In genomic region chr19:4870025-4870700, GRCh38 we compare ENCODE assay signal across 1 cellular context.
TF ChIP-seq lines count a peak whose summit lies in the region.

No MANE protein-coding gene starts in this region.

TF ChIP-seq in HepG2, 621 proteins besides CTCF, POLR2A, EP300 and RAD21 (continued from another document and continues in another):
- TF ChIP-seq SKIL (CRISPR knock-in tag; IDR thresholded peaks at IDR 0.05; ENCODE audit: borderline replicate concordance) = no peak
- TF ChIP-seq RXRB (CRISPR knock-in tag; IDR thresholded peaks at IDR 0.05; ENCODE audit: borderline replicate concordance) = peak; percentile 75
- 0 out of 2 replicates have a peak, but pooled peaks have one; percentile 43 for TF ChIP-seq HOXA5 (CRISPR knock-in tag; IDR thresholded peaks at IDR 0.05)
- TF ChIP-seq ZNF816 (CRISPR knock-in tag; IDR thresholded peaks at IDR 0.05; ENCODE audit: borderline replicate concordance) = no peak
- TF ChIP-seq SP5 (CRISPR knock-in tag; IDR thresholded peaks at IDR 0.05; ENCODE audit: borderline replicate concordance, low read depth) = peak; percentile 67; the same call in 1 of the 2 replicates
- no peak for TF ChIP-seq ATF1 (CRISPR knock-in tag; IDR thresholded peaks at IDR 0.05)
- TF ChIP-seq TRIM24 (CRISPR knock-in tag; IDR thresholded peaks at IDR 0.05) = no peak
- no peak for TF ChIP-seq MXD4 (CRISPR knock-in tag; IDR thresholded peaks at IDR 0.05)
- peak; percentile 63; the same call in 1 of the 2 replicates for TF ChIP-seq ZHX1 (CRISPR knock-in tag; IDR thresholded peaks at IDR 0.05; ENCODE audit: low read depth)
- 0 out of 2 replicates have a peak, but pooled peaks have one; percentile 52 for TF ChIP-seq ZNF639 (CRISPR knock-in tag; conservative IDR thresholded peaks at IDR 0.05)
- peak; percentile 39 for TF ChIP-seq KDM3A (CRISPR knock-in tag; IDR thresholded peaks at IDR 0.05; ENCODE audit: low read depth)
- peak; percentile 22; the same call in 1 of the 2 replicates for TF ChIP-seq ARNTL (CRISPR knock-in tag; IDR thresholded peaks at IDR 0.05)
- TF ChIP-seq SAFB2 (CRISPR knock-in tag; IDR thresholded peaks at IDR 0.05; ENCODE audit: borderline replicate concordance, low read depth) = no peak; the same call in 1 of the 2 replicates
- TF ChIP-seq TAF1 (CRISPR knock-in tag; IDR thresholded peaks at IDR 0.05) = no peak
- TF ChIP-seq DMAP1 (CRISPR knock-in tag; IDR thresholded peaks at IDR 0.05) = peak; percentile 54; the same call in 1 of the 2 replicates
- TF ChIP-seq ZNF34 (CRISPR knock-in tag; IDR thresholded peaks at IDR 0.05; ENCODE audit: borderline replicate concordance) = 0 out of 2 replicates have a peak, but pooled peaks have one; percentile 53
- peak; percentile 66; the same call in 1 of the 2 replicates for TF ChIP-seq ZNF563 (CRISPR knock-in tag; IDR thresholded peaks at IDR 0.05)
- TF ChIP-seq HDAC2 (CRISPR knock-in tag; IDR thresholded peaks at IDR 0.05) = peak; percentile 97
- peak; percentile 84 for TF ChIP-seq TEAD3 (CRISPR knock-in tag; optimal IDR thresholded peaks at IDR 0.05; ENCODE audit: borderline replicate concordance)
- TF ChIP-seq RFXANK (CRISPR knock-in tag; IDR thresholded peaks at IDR 0.05) = no peak; the same call in 1 of the 2 replicates
- peak; percentile 95 for TF ChIP-seq CBX1 (IDR thresholded peaks at IDR 0.05; ENCODE audit: low read depth)
- peak; percentile 64 for TF ChIP-seq KDM2A (CRISPR knock-in tag; IDR thresholded peaks at IDR 0.05; ENCODE audit: borderline replicate concordance, low read depth)
- TF ChIP-seq SATB2 (CRISPR knock-in tag; IDR thresholded peaks at IDR 0.05) = no peak
- TF ChIP-seq SMARCE1 (IDR thresholded peaks at IDR 0.05; ENCODE audit: borderline replicate concordance) = no peak
- TF ChIP-seq STAG1 (CRISPR knock-in tag; IDR thresholded peaks at IDR 0.05) = 0 out of 2 replicates have a peak, but pooled peaks have one; percentile 5
- TF ChIP-seq GMEB2 (CRISPR knock-in tag; IDR thresholded peaks at IDR 0.05; ENCODE audit: low read depth) = no peak
- no peak for TF ChIP-seq ZBTB39 (CRISPR knock-in tag; IDR thresholded peaks at IDR 0.05)
- no peak for TF ChIP-seq STAT6 (CRISPR knock-in tag; IDR thresholded peaks at IDR 0.05; ENCODE audit: borderline replicate concordance)
- peak; percentile 56; the same call in 1 of the 2 replicates for TF ChIP-seq ZNF556 (CRISPR knock-in tag; IDR thresholded peaks at IDR 0.05; ENCODE audit: borderline replicate concordance)
- TF ChIP-seq ZNF510 (CRISPR knock-in tag; IDR thresholded peaks at IDR 0.05; ENCODE audit: low read depth) = no peak
- TF ChIP-seq FOSL1 (CRISPR knock-in tag; IDR thresholded peaks at IDR 0.05; ENCODE audit: borderline replicate concordance) = peak; percentile 97
- no peak for TF ChIP-seq ZNF550 (CRISPR knock-in tag; IDR thresholded peaks at IDR 0.05; ENCODE audit: borderline replicate concordance)
- no peak for TF ChIP-seq CREB1 (IDR thresholded peaks at IDR 0.05)
- TF ChIP-seq CREB1 (CRISPR knock-in tag; IDR thresholded peaks at IDR 0.05) = peak; percentile 61
- TF ChIP-seq FUBP1 (CRISPR knock-in tag; IDR thresholded peaks at IDR 0.05; ENCODE audit: borderline replicate concordance) = 0 out of 2 replicates have a peak, but pooled peaks have one; percentile 56
- peak; percentile 83; the same call in 1 of the 2 replicates for TF ChIP-seq ATF2 (CRISPR knock-in tag; IDR thresholded peaks at IDR 0.05)
- no peak for TF ChIP-seq KLF9 (CRISPR knock-in tag; IDR thresholded peaks at IDR 0.05; ENCODE audit: low read depth)
- TF ChIP-seq HNRNPLL (IDR thresholded peaks at IDR 0.05; ENCODE audit: low read depth, low read length, poor library complexity, severe bottlenecking) = no peak
- TF ChIP-seq STAT5B (CRISPR knock-in tag; IDR thresholded peaks at IDR 0.05) = no peak
- no peak for TF ChIP-seq ZNF256 (CRISPR knock-in tag; conservative IDR thresholded peaks at IDR 0.05)
- TF ChIP-seq ZNF772 (CRISPR knock-in tag; IDR thresholded peaks at IDR 0.05) = peak; percentile 57; the same call in 1 of the 2 replicates
- TF ChIP-seq ZNF430 (CRISPR knock-in tag; IDR thresholded peaks at IDR 0.05) = peak; percentile 74; the same call in 1 of the 2 replicates
- TF ChIP-seq ZNF547 (CRISPR knock-in tag; IDR thresholded peaks at IDR 0.05) = 0 out of 2 replicates have a peak, but pooled peaks have one; percentile 58
- no peak for TF ChIP-seq ZNF160 (CRISPR knock-in tag; IDR thresholded peaks at IDR 0.05)
- TF ChIP-seq MLX (CRISPR knock-in tag; IDR thresholded peaks at IDR 0.05) = no peak
- no peak for TF ChIP-seq RELA (CRISPR knock-in tag; IDR thresholded peaks at IDR 0.05)
- peak; percentile 99 for TF ChIP-seq JUNB (CRISPR knock-in tag; IDR thresholded peaks at IDR 0.05; ENCODE audit: borderline replicate concordance)
- TF ChIP-seq KDM1A (CRISPR knock-in tag; IDR thresholded peaks at IDR 0.05) = peak; percentile 100
- no peak for TF ChIP-seq TFDP1 (CRISPR knock-in tag; IDR thresholded peaks at IDR 0.05; ENCODE audit: borderline replicate concordance)
